10 cellular contexts compared by ENCODE assay signal in the genomic region with DNA sequence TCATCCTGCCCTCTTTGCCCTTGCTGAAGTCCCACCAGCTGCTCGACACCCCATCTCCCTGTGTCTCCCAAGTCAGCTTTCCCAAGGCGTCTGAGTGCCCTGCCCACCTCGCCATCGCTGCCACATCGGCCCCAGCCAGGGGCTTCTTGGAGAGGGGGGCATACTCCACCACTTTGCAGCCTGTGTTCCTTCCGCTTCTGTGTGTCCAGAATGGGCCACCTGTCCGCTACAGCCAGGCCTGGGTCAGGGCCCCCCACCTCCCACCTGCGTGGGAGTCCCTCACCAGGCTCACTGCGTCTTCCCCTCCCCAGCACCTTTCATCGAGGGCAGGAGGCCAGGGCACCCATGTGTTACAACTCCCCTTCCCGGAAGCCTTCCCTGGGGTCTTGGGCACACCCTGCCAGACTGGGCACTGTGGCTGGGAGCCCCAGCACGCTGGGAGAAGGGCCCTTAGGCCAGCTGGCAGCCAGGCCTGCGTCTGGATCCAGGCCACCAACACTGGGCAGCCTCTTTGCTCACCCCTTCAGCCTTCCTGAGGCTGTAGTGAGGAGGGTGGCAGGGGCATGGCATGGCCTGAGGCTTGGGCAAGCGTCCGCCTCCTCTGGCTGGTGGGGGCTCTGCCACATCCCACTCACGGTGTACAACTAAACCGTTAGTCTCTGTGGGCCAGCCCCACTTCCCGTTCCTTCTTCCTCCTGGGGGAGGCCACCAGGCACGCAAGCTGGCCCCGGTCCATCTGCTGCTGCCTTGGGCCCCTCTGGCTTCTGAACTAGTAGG. TPM values are rescaled to one million over a fixed set of nuclear protein-coding genes. Genes with fewer than 3 reads are reported as not detected.
DNase-seq lines count a peak whose midpoint lies in the region; ATAC-seq, FAIRE-seq and TF ChIP-seq lines count a peak whose summit lies in the region.
"Had no signal": no experiment of that assay in that cellular context is flagged by ENCODE, and none has a peak within 500 bp of the region (broad histone marks: within the 10 kb centered on the region; RNA-seq: fewer than 3 reads in every experiment).

No MANE protein-coding gene starts in this region.

- CTCF ChIA-PET in Panc1 (lab: Charles Lee), result no interaction called here

- H3K27me3 ChIP-seq in Panc1 (ENCODE audit: control insufficient read depth, insufficient read depth, low read length), result no peaks in the 10 kb centered on the region
- H3K27me3 ChIP-seq in small intestine (ENCODE audit: control insufficient read depth in 2 of 2, insufficient read depth in 2 of 2, low read length in 2 of 2), result no peaks in the 10 kb centered on the region
- H3K27me3 ChIP-seq in effector memory CD4-positive, alpha-beta T cell (replicated peaks; ENCODE audit: control insufficient read depth, insufficient read depth, low read length, poor library complexity, severe bottlenecking), result no peaks in the 10 kb centered on the region

- 42 to 56% (median 45%) methylated on average over 14 to 20 of the region's 20 CpGs for WGBS in small intestine, 3 donors

- DNase-seq in GM12891 (ENCODE audit: insufficient read length, low spot score) (no peak), Panc1 (ENCODE audit: low read depth, low spot score) (no peak), head of caudate nucleus (peak in 25 of 42 donors; percentile 9 to 70 (median 40)), small intestine (no peak), NCI-H1048 (lab: John Stamatoyannopoulos, UW) (no peak)
- DNase-seq in effector memory CD4-positive, alpha-beta T cell, result no peak
- DNase-seq: NCI-H526, T-helper 9 cell had no signal

- intact Hi-C loops in Panc1 (cut with micrococcal nuclease; ENCODE audit: unreplicated experiment), result no loop called here
- intact Hi-C loops in head of caudate nucleus (cut with DNase I), result no loop called here

- in situ Hi-C loops in Panc1 (cut with HindIII; ENCODE audit: low pct_unique_long_range_greater_than_20kb, low sequenced_read_pairs), result no loop called here

- ATAC-seq in Panc1 (peak; percentile 35; the same call in 1 of the 2 replicates), HG02973 (IDR thresholded peaks at IDR 0.05; ENCODE audit: unreplicated experiment) (no peak)

- H3K4me3 ChIP-seq in Panc1 (ENCODE audit: low read depth in 2 of 2, low read length in 2 of 2) (no peak overlapping the region), small intestine (ENCODE audit: low read depth in 1 of 2, low read length in 2 of 2) (no peak overlapping the region)
- no peak overlapping the region for H3K4me3 ChIP-seq in effector memory CD4-positive, alpha-beta T cell (ENCODE audit: insufficient read depth, low read depth, low read length, poor library complexity, severe bottlenecking)

- H3K4me1 ChIP-seq in Panc1 (ENCODE audit: control insufficient read depth, insufficient read depth, low read length) (peaks cover 33% of the 10 kb centered on the region), small intestine (ENCODE audit: control insufficient read depth in 2 of 2, insufficient read depth in 1 of 2, low read depth in 1 of 2, low read length in 1 of 2) (peaks cover 8 to 9% of the 10 kb centered on the region in 2 donors)
- peaks cover 5% of the 10 kb centered on the region for H3K4me1 ChIP-seq in effector memory CD4-positive, alpha-beta T cell (ENCODE audit: control insufficient read depth, insufficient read depth, low read length, poor library complexity, severe bottlenecking)

- POLR2A ChIA-PET in Panc1 (lab: Charles Lee), result no interaction called here

- no peaks in the 10 kb centered on the region for H3K36me3 ChIP-seq in Panc1 (ENCODE audit: control insufficient read depth, insufficient read depth, low read length)
- H3K36me3 ChIP-seq in small intestine (ENCODE audit: control insufficient read depth in 2 of 2, insufficient read depth in 2 of 2, low read length in 2 of 2), result no peaks in the 10 kb centered on the region
- H3K36me3 ChIP-seq in effector memory CD4-positive, alpha-beta T cell (ENCODE audit: control insufficient read depth, insufficient read depth, low read length), result peaks cover 11% of the 10 kb centered on the region

- BruUV-seq in Panc1 (replicated peaks; lab: Mats Ljungman, UMichigan), result no TSS peak

- no peak overlapping the region for H3K27ac ChIP-seq in Panc1 (ENCODE audit: low read length)
- peak overlapping the region; percentile 3 to 64 for H3K27ac ChIP-seq in small intestine (ENCODE audit: low read depth in 1 of 2, low read length in 1 of 2)
- no peak overlapping the region for H3K27ac ChIP-seq in effector memory CD4-positive, alpha-beta T cell (ENCODE audit: insufficient read depth, low read length, poor library complexity, severe bottlenecking)

- FAIRE-seq in GM12891 (lab: Jason Lieb, UNC), result peak; percentile 20
- FAIRE-seq in small intestine (lab: Jason Lieb, UNC), result no peak
- FAIRE-seq: H54 had no signal

- TF ChIP-seq CTCF in Panc1 (IDR thresholded peaks at IDR 0.05), result no peak

- no peak for TF ChIP-seq POLR2A in GM12891 (IDR thresholded peaks at IDR 0.05; ENCODE audit: low read depth, low read length)

- no peaks in the 10 kb centered on the region for H3K9me3 ChIP-seq in Panc1 (ENCODE audit: control insufficient read depth, insufficient read depth, low read depth, low read length)
- H3K9me3 ChIP-seq in small intestine (ENCODE audit: control insufficient read depth, low read depth), result no peaks in the 10 kb centered on the region
- H3K9me3 ChIP-seq in effector memory CD4-positive, alpha-beta T cell (ENCODE audit: control insufficient read depth, low read length), result no peaks in the 10 kb centered on the region

TF ChIP-seq in GM12891, 5 proteins besides CTCF, POLR2A, EP300 and RAD21:
- TF ChIP-seq POU2F2 (IDR thresholded peaks at IDR 0.05; ENCODE audit: low read depth, low read length) (no peak), SPI1 (IDR thresholded peaks at IDR 0.05; ENCODE audit: low read depth, low read length) (peak; percentile 55; the same call in 1 of the 2 replicates)
TF ChIP-seq in GM12891: peak in this region for 1.

RNA-seq across cellular contexts. Expression of a gene that starts 13.4 kb away (rescaled TPM):
- 2.4 TPM for polyA plus RNA-seq in GM12891 (2012; ENCODE audit: low read depth, missing spikeins)
- 153 TPM for total RNA-seq in Panc1 (2021; ENCODE audit: unreplicated experiment)
- polyA plus RNA-seq in Panc1 (2012; ENCODE audit: insufficient read length), result 119 TPM
- 10 to 100 TPM; 29.5 to 33.3 (median 29.7) TPM for polyA plus RNA-seq in small intestine

Comparison
In these comparisons a context has a peak if more than half of its experiments do, and no peak if none do; other contexts are left out.
1. DNase-seq: peak in head of caudate nucleus (25 of 42); none in GM12891 (single experiment), Panc1 (single experiment), small intestine (single experiment), NCI-H1048 (single experiment) and effector memory CD4-positive, alpha-beta T cell (0 of 3).
2. H3K27ac ChIP-seq: peak in small intestine (2 of 2); none in Panc1 (single experiment) and effector memory CD4-positive, alpha-beta T cell (single experiment).